Comparison of ENCODE assay signal across 26 cellular contexts in genomic region chr12:80118565-80119337, GRCh38. TPM values are rescaled to one million over a fixed set of nuclear protein-coding genes. Genes with fewer than 3 reads are reported as not detected.
A peak's percentile ranks its signal among the peaks of the same experiment; 100 is the strongest.
DNase-seq lines count a peak whose midpoint lies in the region; ATAC-seq, FAIRE-seq and TF ChIP-seq lines count a peak whose summit lies in the region.
"Had no signal": no experiment of that assay in that cellular context is flagged by ENCODE, and none has a peak within 500 bp of the region (broad histone marks: within the 10 kb centered on the region; RNA-seq: fewer than 3 reads in every experiment).

No MANE protein-coding gene starts in this region.

- TF ChIP-seq POLR2A in gastrocnemius medialis (IDR thresholded peaks at IDR 0.05), result no peak

- H3K4me3 Mint-ChIP-seq in GM23338, result no peak overlapping the region
- H3K4me3 Mint-ChIP-seq: activated T-cell treated with anti-CD3 and anti-CD28 coated beads, Interleukin-2, amount 50 U/mL, for 24 hours had no signal

- no peak for TF ChIP-seq CTCF in GM23338 (conservative IDR thresholded peaks at IDR 0.05; ENCODE audit: low read depth in 2 of 2)
- no peak for TF ChIP-seq CTCF in gastrocnemius medialis (IDR thresholded peaks at IDR 0.05 in 4 of 5, conservative IDR thresholded peaks at IDR 0.05 in 1 of 5)
- no peak for TF ChIP-seq CTCF in PC-9 (conservative IDR thresholded peaks at IDR 0.05)
- no peak for TF ChIP-seq CTCF in kidney (IDR thresholded peaks at IDR 0.05; ENCODE audit: borderline replicate concordance, extremely low read depth, insufficient read depth)

- H3K9ac ChIP-seq in kidney (ENCODE audit: low read length in 2 of 2), result no peak overlapping the region

- in situ Hi-C loops in gastrocnemius medialis (cut with MboI; ENCODE audit: low sequenced_read_pairs in 4 of 4), result no loop called here

- H3K79me2 ChIP-seq in GM23338 (replicated peaks; ENCODE audit: insufficient read depth) (no peaks in the 10 kb centered on the region), PC-9 (ENCODE audit: low read depth) (no peaks in the 10 kb centered on the region)

- no peaks in the 10 kb centered on the region for H3K36me3 ChIP-seq in GM23338 (ENCODE audit: insufficient read depth)
- H3K36me3 ChIP-seq in gastrocnemius medialis, result no peaks in the 10 kb centered on the region
- H3K36me3 ChIP-seq in PC-9 (ENCODE audit: low read depth), result no peaks in the 10 kb centered on the region
- no peaks in the 10 kb centered on the region for H3K36me3 ChIP-seq in kidney (ENCODE audit: control insufficient read depth in 1 of 2, insufficient read depth in 2 of 2, low read length in 2 of 2)
- H3K36me3 ChIP-seq: left lung had no signal

- intact Hi-C loops in gastrocnemius medialis (cut with DNase I; ENCODE audit: low total_unique reads), result no loop called here
- intact Hi-C loops in PC-9 (cut with micrococcal nuclease; ENCODE audit: unreplicated experiment), result no loop called here
- intact Hi-C loops in kidney (cut with DNase I), result no loop called here

- H4K20me1 ChIP-seq in GM23338 (replicated peaks; ENCODE audit: insufficient read depth) (no peaks in the 10 kb centered on the region), PC-9 (ENCODE audit: insufficient read depth) (no peaks in the 10 kb centered on the region)

- H3K4me1 ChIP-seq in GM23338 (ENCODE audit: insufficient read depth) (peaks cover 3% of the 10 kb centered on the region), gastrocnemius medialis (peaks cover 0 to 4% of the 10 kb centered on the region in 2 donors), PC-9 (replicated peaks; ENCODE audit: insufficient read depth) (no peaks in the 10 kb centered on the region), kidney (ENCODE audit: control insufficient read depth in 1 of 2, insufficient read depth in 1 of 2, low read depth in 1 of 2, low read length in 2 of 2) (no peaks in the 10 kb centered on the region)
- H3K4me1 ChIP-seq: left lung had no signal

- H3K4me2 ChIP-seq in GM23338 (0 out of 2 replicates have a peak overlapping the region, but pooled peaks have one; percentile 10), PC-9 (no peak overlapping the region)

- H3K36me3 Mint-ChIP-seq in GM23338 (ENCODE audit: low read depth), result peaks cover 2% of the 10 kb centered on the region; the same call in 1 of the 3 replicates

- no peaks in the 10 kb centered on the region for H3K9me3 ChIP-seq in gastrocnemius medialis
- H3K9me3 ChIP-seq in PC-9 (ENCODE audit: insufficient read depth, low read depth), result no peaks in the 10 kb centered on the region; the same call in 1 of the 2 replicates
- peaks cover 0 to 3% of the 10 kb centered on the region in 2 donors for H3K9me3 ChIP-seq in kidney (ENCODE audit: control insufficient read depth in 1 of 2, low read length in 2 of 2)

- H3K27ac ChIP-seq in GM23338 (ENCODE audit: low read depth), result no peak overlapping the region
- peak overlapping the region; percentile 73 for H3K27ac ChIP-seq in cingulate gyrus (ENCODE audit: low read depth, low read length)
- peak overlapping the region in 3 of 4 donors; percentile 18 to 57 (median 33) for H3K27ac ChIP-seq in gastrocnemius medialis
- H3K27ac ChIP-seq in PC-9, result no peak overlapping the region
- H3K27ac ChIP-seq in caudate nucleus (ENCODE audit: low read depth, low read length), result no peak overlapping the region
- H3K27ac ChIP-seq in kidney (ENCODE audit: low read depth in 2 of 2, low read length in 2 of 2), result no peak overlapping the region
- H3K27ac ChIP-seq: left lung had no signal

- H3K4me1 Mint-ChIP-seq in GM23338, result peaks cover 11% of the 10 kb centered on the region

- peaks cover 8% of the 10 kb centered on the region; the same call in 1 of the 3 replicates for H3K9me3 Mint-ChIP-seq in GM23338

- POLR2A ChIA-PET in PC-9 (lab: Charles Lee; ENCODE audit: unreplicated experiment), result no interaction called here

- DNase-seq in GM23338 (ENCODE audit: low spot score) (peak; percentile 29), left kidney (ENCODE audit: low read depth, low spot score) (peak; percentile 17), gastrocnemius medialis (no peak), PC-9 (no peak), caudate nucleus (lab: John Stamatoyannopoulos, UW) (no peak), kidney (no peak)
- DNase-seq: activated CD4-positive, alpha-beta T cell treated with anti-CD3 and anti-CD28 coated beads for 1 hour; activated T-cell treated with anti-CD3 and anti-CD28 coated beads, Interleukin-2, amount 50 U/mL, for 24 hours; central memory CD4-positive, alpha-beta T cell; effector memory CD4-positive, alpha-beta T cell; EL; glutamatergic neuron; left lung; NCI-H1092 treated with DMSO at 0.1 percent for 48 hours; NCI-H1930; NCI-H226; NCI-H82; OCI-M1; retina; SHP77; substantia nigra had no signal

- CTCF ChIA-PET in PC-9 (lab: Charles Lee), result no interaction called here

- H2AFZ ChIP-seq in GM23338 (no peak overlapping the region), PC-9 (no peak overlapping the region)

- H3K9me2 ChIP-seq in GM23338 (ENCODE audit: insufficient read depth), result 0 out of 2 replicates have a peak, but pooled peaks cover 4% of the 10 kb centered on the region
- no peaks in the 10 kb centered on the region for H3K9me2 ChIP-seq in PC-9 (ENCODE audit: insufficient read depth)

- no peaks in the 10 kb centered on the region for H3F3A ChIP-seq in GM23338 (replicated peaks; ENCODE audit: low read depth)
- H3F3A ChIP-seq in PC-9 (ENCODE audit: insufficient read depth, low read depth), result no peaks in the 10 kb centered on the region

- peaks cover 3% of the 10 kb centered on the region for H3K27me3 Mint-ChIP-seq in GM23338 (ENCODE audit: insufficient read depth, low read depth, poor library complexity)

- H3K27me3 ChIP-seq in GM23338 (ENCODE audit: insufficient read depth) (no peaks in the 10 kb centered on the region), gastrocnemius medialis (no peaks in the 10 kb centered on the region), PC-9 (ENCODE audit: insufficient read depth, low read depth) (no peaks in the 10 kb centered on the region)
- H3K27me3 ChIP-seq: left lung had no signal

- H3K4me3 ChIP-seq in GM23338 (no peak overlapping the region), gastrocnemius medialis (no peak overlapping the region), PC-9 (no peak overlapping the region), kidney (ENCODE audit: low read length in 2 of 2) (no peak overlapping the region)
- H3K4me3 ChIP-seq: left lung had no signal

- BruUV-seq in PC-9 (replicated peaks; lab: Mats Ljungman, UMichigan), result no TSS peak

- no peak overlapping the region for H3K27ac Mint-ChIP-seq in GM23338
- H3K27ac Mint-ChIP-seq: activated T-cell treated with anti-CD3 and anti-CD28 coated beads, Interleukin-2, amount 50 U/mL, for 24 hours had no signal

- ATAC-seq in GM23338, result peak; percentile 47; the same call in 2 of the 3 replicates
- ATAC-seq in gastrocnemius medialis, result no peak
- ATAC-seq in HG02973 (IDR thresholded peaks at IDR 0.05; ENCODE audit: unreplicated experiment), result no peak
- ATAC-seq: left lung had no signal

- FAIRE-seq in kidney (lab: Jason Lieb, UNC), result no peak
- FAIRE-seq: D721Med, H1, TTC549 had no signal

TF ChIP-seq in GM23338, 12 proteins besides CTCF, POLR2A, EP300 and RAD21 (continues in another document):
- TF ChIP-seq, protein P1, sequence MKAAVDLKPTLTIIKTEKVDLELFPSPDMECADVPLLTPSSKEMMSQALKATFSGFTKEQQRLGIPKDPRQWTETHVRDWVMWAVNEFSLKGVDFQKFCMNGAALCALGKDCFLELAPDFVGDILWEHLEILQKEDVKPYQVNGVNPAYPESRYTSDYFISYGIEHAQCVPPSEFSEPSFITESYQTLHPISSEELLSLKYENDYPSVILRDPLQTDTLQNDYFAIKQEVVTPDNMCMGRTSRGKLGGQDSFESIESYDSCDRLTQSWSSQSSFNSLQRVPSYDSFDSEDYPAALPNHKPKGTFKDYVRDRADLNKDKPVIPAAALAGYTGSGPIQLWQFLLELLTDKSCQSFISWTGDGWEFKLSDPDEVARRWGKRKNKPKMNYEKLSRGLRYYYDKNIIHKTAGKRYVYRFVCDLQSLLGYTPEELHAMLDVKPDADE (IDR thresholded peaks at IDR 0.05), result no peak

RNA-seq across cellular contexts. Expression of gene OTOGL, which starts 19.4 kb away (rescaled TPM):
- total RNA-seq in GM23338 (2014; rRNA removed; shearing (Covaris generic)), result 0.35 and 0.66 TPM in 2 replicates
- polyA plus RNA-seq in GM23338 (2016; fragmentation: Nextera tagmentation; extraction: Ambion mirVana), result 0.36 and 0.80 TPM in 2 replicates
- total RNA-seq in gastrocnemius medialis, result under 1 TPM in 3 of 4 donors, not detected in 1; 0.03 to 0.10 (median 0.04) TPM
- not detected in 2 replicates for total RNA-seq in PC-9 (2021)
- total RNA-seq in kidney, result 0.47 TPM
- polyA plus RNA-seq in kidney (ENCODE audit: insufficient read depth, low read depth, low replicate concordance), result 0.80 TPM

Comparison
In these comparisons a context has a peak if more than half of its experiments do, and no peak if none do; other contexts are left out.
1. DNase-seq: peak in GM23338 (single experiment) and left kidney (single experiment); none in gastrocnemius medialis (0 of 2), PC-9 (0 of 2), caudate nucleus (0 of 61) and kidney (single experiment).
2. H3K27ac ChIP-seq: peak in cingulate gyrus (single experiment) and gastrocnemius medialis (3 of 4); none in GM23338 (single experiment), PC-9 (single experiment), caudate nucleus (single experiment) and kidney (0 of 2).